ENCODE assay signal across 1 cellular context in the genomic region with DNA sequence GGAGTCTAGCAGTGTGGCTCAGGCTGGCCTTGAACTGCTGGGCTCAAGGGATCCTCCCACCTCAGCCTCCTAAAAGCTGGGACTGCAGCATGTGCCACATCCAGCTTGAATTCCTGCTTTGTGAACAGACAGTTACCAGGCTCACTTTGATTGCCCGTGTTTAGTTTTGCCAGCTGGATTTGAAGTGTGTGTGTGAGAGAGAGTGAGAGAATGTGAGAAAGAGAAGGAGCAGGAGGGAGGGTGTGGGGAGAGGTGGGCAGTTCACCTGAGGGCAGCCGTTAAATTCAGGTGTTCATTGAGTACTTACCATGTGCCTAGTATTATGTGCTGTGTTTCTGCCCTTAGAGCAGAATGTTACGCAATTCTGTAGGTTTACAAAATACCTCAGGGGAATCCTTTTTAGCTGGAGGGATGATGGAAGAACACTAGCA.
TF ChIP-seq lines count a peak whose summit lies in the region.

No MANE protein-coding gene starts in this region.

TF ChIP-seq in SK-N-SH, 30 proteins besides CTCF, POLR2A, EP300 and RAD21 (continued from another document):
- TF ChIP-seq, protein P1, sequence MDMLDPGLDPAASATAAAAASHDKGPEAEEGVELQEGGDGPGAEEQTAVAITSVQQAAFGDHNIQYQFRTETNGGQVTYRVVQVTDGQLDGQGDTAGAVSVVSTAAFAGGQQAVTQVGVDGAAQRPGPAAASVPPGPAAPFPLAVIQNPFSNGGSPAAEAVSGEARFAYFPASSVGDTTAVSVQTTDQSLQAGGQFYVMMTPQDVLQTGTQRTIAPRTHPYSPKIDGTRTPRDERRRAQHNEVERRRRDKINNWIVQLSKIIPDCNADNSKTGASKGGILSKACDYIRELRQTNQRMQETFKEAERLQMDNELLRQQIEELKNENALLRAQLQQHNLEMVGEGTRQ (IDR thresholded peaks at IDR 0.05; ENCODE audit: borderline replicate concordance, low read depth, low read length): no peak
- no peak for TF ChIP-seq TEAD4 (IDR thresholded peaks at IDR 0.05; ENCODE audit: borderline replicate concordance, insufficient read depth)
